ENCODE assay signal across 10 cellular contexts in genomic region chr6:28208180-28208659, GRCh38. TPM values are rescaled to one million over a fixed set of nuclear protein-coding genes. Genes with fewer than 3 reads are reported as not detected.
DNase-seq lines count a peak whose midpoint lies in the region; ATAC-seq, FAIRE-seq and TF ChIP-seq lines count a peak whose summit lies in the region.
"Had no signal": no experiment of that assay in that cellular context is flagged by ENCODE, and none has a peak within 500 bp of the region (broad histone marks: within the 10 kb centered on the region; RNA-seq: fewer than 3 reads in every experiment).

No MANE protein-coding gene starts in this region.

- no peak for TF ChIP-seq EP300 in A549 (IDR thresholded peaks at IDR 0.05)

- peaks cover 5% of the 10 kb centered on the region; the same call in 1 of the 3 replicates for H3K4me1 ChIP-seq in A549
- no peaks in the 10 kb centered on the region for H3K4me1 ChIP-seq in H9 (ENCODE audit: insufficient read depth, low read length)
- H3K4me1 ChIP-seq in mesodermal cell (ENCODE audit: control insufficient read depth, insufficient read depth, low read length, poor library complexity, severe bottlenecking), result no peaks in the 10 kb centered on the region
- no peaks in the 10 kb centered on the region for H3K4me1 ChIP-seq in pancreas
- peaks cover 0 to 27% of the 10 kb centered on the region in 2 donors for H3K4me1 ChIP-seq in left lung

- no peak for FAIRE-seq in A549 (lab: Jason Lieb, UNC)
- no peak for FAIRE-seq in pancreas (lab: Jason Lieb, UNC)
- FAIRE-seq: TTC549 had no signal

- no peaks in the 10 kb centered on the region for H3K79me2 ChIP-seq in H9 (ENCODE audit: insufficient read depth, low read length)

- TF ChIP-seq POLR2A in A549 (IDR thresholded peaks at IDR 0.05; ENCODE audit: low read length), result no peak

- peaks cover 21 to 33% of the 10 kb centered on the region in 2 experiments for H3K4me1 Mint-ChIP-seq in H9
- peaks cover 35% of the 10 kb centered on the region for H3K4me1 Mint-ChIP-seq in brain

- H3K27me3 ChIP-seq in H9 (ENCODE audit: insufficient read depth, low read length) (peaks cover 47% of the 10 kb centered on the region), pancreas (peaks cover 7 to 62% (median 30%) of the 10 kb centered on the region in 4 donors), left lung (peaks cover 89 to 99% of the 10 kb centered on the region in 2 donors)

- no peak for DNase-seq in A549 (ENCODE audit: low read depth in 1 of 2, low spot score in 1 of 2)
- peak; percentile 61 for DNase-seq in H9
- DNase-seq in pancreas, result no peak
- no peak for DNase-seq in D341Med (ENCODE audit: low spot score)
- no peak for DNase-seq in left lung
- DNase-seq: DMS79 treated with DMSO at 0.1 percent for 48 hours had no signal

- POLR2A ChIA-PET in A549 (lab: Yijun Ruan, JAX), result no interaction called here

- H3K23ac ChIP-seq in H9 (ENCODE audit: insufficient read length, low read depth, low read length), result no peak overlapping the region

- intact Hi-C loops in pancreas (cut with DNase I), result no loop called here
- intact Hi-C loops in left lung (cut with DNase I), result no loop called here

- TF ChIP-seq CTCF in A549 (IDR thresholded peaks at IDR 0.05), result no peak
- TF ChIP-seq CTCF in H9 (conservative IDR thresholded peaks at IDR 0.05), result no peak
- no peak for TF ChIP-seq CTCF in brain (conservative IDR thresholded peaks at IDR 0.05)
- no peak for TF ChIP-seq CTCF in pancreas (IDR thresholded peaks at IDR 0.05)
- TF ChIP-seq CTCF in left lung (IDR thresholded peaks at IDR 0.05), result no peak

- no peak overlapping the region for H4K91ac ChIP-seq in H9 (ENCODE audit: insufficient read length, low read depth, low read length)

- no peak overlapping the region for H4K8ac ChIP-seq in H9 (replicated peaks; ENCODE audit: insufficient read length, low read depth, low read length)

- H3K36me3 Mint-ChIP-seq in H9 (ENCODE audit: insufficient read depth in 1 of 3, low read depth in 3 of 3), result peaks cover 0 to 1% (median 0%) of the 10 kb centered on the region in 3 experiments; a peak in 1 of 7 replicates
- H3K36me3 Mint-ChIP-seq in brain, result no peaks in the 10 kb centered on the region

- peak overlapping the region; percentile 90 for H3K4me2 ChIP-seq in A549
- H3K4me2 ChIP-seq in H9 (ENCODE audit: insufficient read depth, insufficient read length, low read length), result peak overlapping the region; percentile 97

- H3K27ac ChIP-seq in A549 (no peak overlapping the region), H9 (ENCODE audit: insufficient read length, low read depth, low read length) (no peak overlapping the region), mesodermal cell (ENCODE audit: low read depth, low read length, severe bottlenecking) (no peak overlapping the region), pancreas (no peak overlapping the region), left lung (peak overlapping the region in 1 of 2 donors; percentile 7)

- CTCF ChIA-PET in A549 (lab: Yijun Ruan, JAX), result no interaction called here

- no peak overlapping the region for H2BK15ac ChIP-seq in H9 (ENCODE audit: low read depth, low read length)

- H3K27ac Mint-ChIP-seq in H9, result no peak overlapping the region
- H3K27ac Mint-ChIP-seq in brain, result no peak overlapping the region

- H3K9me3 Mint-ChIP-seq in H9, result peaks cover 0 to 7% of the 10 kb centered on the region in 2 experiments; a peak in 1 of 5 replicates
- peaks cover 12 to 33% (median 25%) of the 10 kb centered on the region in 5 experiments for H3K9me3 Mint-ChIP-seq in brain

- TF ChIP-seq RAD21 in A549 (conservative IDR thresholded peaks at IDR 0.05 in 1 of 2, IDR thresholded peaks at IDR 0.05 in 1 of 2), result no peak

- H3K27me3 Mint-ChIP-seq in H9 (ENCODE audit: low read depth) (peaks cover 97% of the 10 kb centered on the region), brain (peaks cover 96% of the 10 kb centered on the region)

- peak overlapping the region; percentile 76 to 96 for H3K4me3 Mint-ChIP-seq in H9
- peak overlapping the region; percentile 80 to 92 (median 88) for H3K4me3 Mint-ChIP-seq in brain

- H3K23me2 ChIP-seq in H9 (ENCODE audit: insufficient read length, low read depth, low read length, poor library complexity, severe bottlenecking), result peaks cover 6% of the 10 kb centered on the region

- 54% methylated on average over 20 of the region's 20 CpGs for WGBS in A549 (ENCODE audit: missing lambda C conversion rate)
- no CpG with 5 or more reads among the region's 20 CpGs for WGBS in H9 (ENCODE audit: extremely low coverage, insufficient read length, low lambda C conversion rate)
- WGBS in mesodermal cell (ENCODE audit: insufficient coverage in 2 of 2), 2 experiments, result 0% methylated on average over 9 to 16 of the region's 20 CpGs
- WGBS in pancreas, 2 donors, result 11 to 12% methylated on average over 20 of the region's 20 CpGs

- H3K9me3 ChIP-seq in A549 (no peaks in the 10 kb centered on the region), H9 (ENCODE audit: control insufficient read depth, low read depth, low read length) (no peaks in the 10 kb centered on the region), mesodermal cell (ENCODE audit: control insufficient read depth, low read length) (peaks cover 5% of the 10 kb centered on the region), pancreas (no peaks in the 10 kb centered on the region), left lung (peaks cover 0 to 6% of the 10 kb centered on the region in 2 donors)

- no peak overlapping the region for H2BK12ac ChIP-seq in H9 (ENCODE audit: insufficient read length, low read depth, low read length)

- H4K5ac ChIP-seq in H9 (ENCODE audit: insufficient read length, low read depth, low read length), result no peak overlapping the region

- H3K14ac ChIP-seq in H9 (ENCODE audit: insufficient read depth, low read length), result no peak overlapping the region

- no peak overlapping the region for H2AK5ac ChIP-seq in H9 (ENCODE audit: insufficient read length, low read length)

- H3K18ac ChIP-seq in H9 (ENCODE audit: insufficient read length, low read depth, low read length), result no peak overlapping the region

- H2AFZ ChIP-seq in H9 (ENCODE audit: low read length), result no peak overlapping the region

- no peak overlapping the region for H3K9ac ChIP-seq in H9 (ENCODE audit: extremely low read depth, insufficient read length, low read length)

- H3K79me1 ChIP-seq in H9 (ENCODE audit: insufficient read depth, low read depth, low read length, poor library complexity, severe bottlenecking), result no peaks in the 10 kb centered on the region

- H3K4me3 ChIP-seq in A549 (peak overlapping the region; percentile 49), mesodermal cell (ENCODE audit: extremely low read depth, insufficient read depth, low read length, poor library complexity, severe bottlenecking) (peak overlapping the region; percentile 45), pancreas (no peak overlapping the region), left lung (peak overlapping the region in 1 of 2 donors; percentile 27)

- no peak overlapping the region for H2BK5ac ChIP-seq in H9 (ENCODE audit: insufficient read length, low read length)

- H3K36me3 ChIP-seq in mesodermal cell (ENCODE audit: control insufficient read depth, insufficient read depth, low read length) (no peaks in the 10 kb centered on the region), pancreas (no peaks in the 10 kb centered on the region), left lung (no peaks in the 10 kb centered on the region)

- no peak overlapping the region for H3K56ac ChIP-seq in H9 (ENCODE audit: insufficient read length, low read depth, low read length)

- no peak overlapping the region for H2BK120ac ChIP-seq in H9 (ENCODE audit: low read depth, low read length, poor library complexity, severe bottlenecking)

- no peak overlapping the region for H2BK20ac ChIP-seq in H9 (ENCODE audit: low read depth, low read length, poor library complexity, severe bottlenecking)

- no peak overlapping the region for H3T11ph ChIP-seq in H9 (ENCODE audit: low read length)

- no peak overlapping the region for H3K4ac ChIP-seq in H9 (ENCODE audit: low read depth, low read length)

- peaks cover under 1% of the 10 kb centered on the region for H4K20me1 ChIP-seq in H9 (ENCODE audit: control insufficient read depth, insufficient read depth, insufficient read length)

- ATAC-seq in A549, result no peak
- ATAC-seq in pancreas, result no peak
- no peak for ATAC-seq in GM19467 (IDR thresholded peaks at IDR 0.05; ENCODE audit: unreplicated experiment)
- no peak for ATAC-seq in left lung

RNA-seq across cellular contexts. Expression of gene ZSCAN9, which starts 16.9 kb away (rescaled TPM):
- polyA plus RNA-seq in A549 (2011; rRNA removed), result 16.2 and 18.4 TPM in 2 replicates
- polyA plus RNA-seq in A549 (2012; cell fraction: cytosol; rRNA removed), result 4.3 and 4.9 TPM in 2 replicates
- polyA plus RNA-seq in A549 (2012; cell fraction: nucleus; rRNA removed), result 4.0 and 5.8 TPM in 2 replicates
- 7.2 to 8.1 TPM (median 7.7 TPM) in 3 replicates for polyA plus RNA-seq in A549 (2017; fragmentation: RNase III; extraction: RNeasy Plus Mini Kit Qiagen cat#74134 plus additional on column Dnase treatment)
- polyA minus RNA-seq in A549 (2011; rRNA and poly(A)+ RNA removed), result 11.5 and 15.3 TPM in 2 replicates
- 11.5 and 12.7 TPM in 2 replicates for total RNA-seq in H9 (2021)
- 23.9 TPM for polyA plus RNA-seq in brain (ENCODE audit: insufficient read depth, low read depth, low replicate concordance)
- 19.7 TPM for polyA plus RNA-seq in mesodermal cell (2013, experiment 1 of 2)
- polyA plus RNA-seq in mesodermal cell (2013, experiment 2 of 2), result 19.7 TPM
- total RNA-seq in pancreas, result 1 to 10 TPM; 3.5 to 8.5 (median 4.6) TPM
- polyA plus RNA-seq in pancreas, result 10 to 100 TPM in 1 of 2 donors, 1 to 10 TPM in 1; 7.9 to 15.0 TPM
- total RNA-seq in left lung, result 10 to 100 TPM; 10.6 to 12.3 TPM

RNA-seq across cellular contexts. Expression of gene ZKSCAN4, which starts 43.8 kb away (rescaled TPM):
- polyA plus RNA-seq in A549 (2011; rRNA removed), result 2.3 TPM in 2 replicates
- 0.81 and 1.0 TPM in 2 replicates for polyA plus RNA-seq in A549 (2012; cell fraction: cytosol; rRNA removed)
- polyA plus RNA-seq in A549 (2012; cell fraction: nucleus; rRNA removed), result 0.70 and 0.72 TPM in 2 replicates
- 1.7 to 2.1 TPM (median 1.8 TPM) in 3 replicates for polyA plus RNA-seq in A549 (2017; fragmentation: RNase III; extraction: RNeasy Plus Mini Kit Qiagen cat#74134 plus additional on column Dnase treatment)
- polyA minus RNA-seq in A549 (2011; rRNA and poly(A)+ RNA removed), result 1.7 and 1.9 TPM in 2 replicates
- 8.2 and 8.8 TPM in 2 replicates for total RNA-seq in H9 (2021)
- 5.3 TPM for polyA plus RNA-seq in brain (ENCODE audit: insufficient read depth, low read depth, low replicate concordance)
- 7.4 TPM for polyA plus RNA-seq in mesodermal cell (2013, experiment 1 of 2)
- polyA plus RNA-seq in mesodermal cell (2013, experiment 2 of 2), result 6.3 TPM
- 1 to 10 TPM; 1.4 to 3.4 (median 1.8) TPM for total RNA-seq in pancreas
- 1 to 10 TPM; 2.0 to 2.6 TPM for polyA plus RNA-seq in pancreas
- total RNA-seq in left lung, result 1 to 10 TPM; 4.9 to 5.4 TPM

RNA-seq across cellular contexts. Expression of gene NKAPL, which starts 50.9 kb away (rescaled TPM):
- polyA plus RNA-seq in A549 (2011; rRNA removed), result not detected in 2 replicates
- polyA plus RNA-seq in A549 (2012; cell fraction: cytosol; rRNA removed), result not detected in 2 replicates
- not detected in 2 replicates for polyA plus RNA-seq in A549 (2012; cell fraction: nucleus; rRNA removed)
- not detected in 3 replicates for polyA plus RNA-seq in A549 (2017; fragmentation: RNase III; extraction: RNeasy Plus Mini Kit Qiagen cat#74134 plus additional on column Dnase treatment)
- not detected in 2 replicates for polyA minus RNA-seq in A549 (2011; rRNA and poly(A)+ RNA removed)
- 0.13 TPM in 1 of 2 replicates, not detected in the other for total RNA-seq in H9 (2021)
- polyA plus RNA-seq in brain (ENCODE audit: insufficient read depth, low read depth, low replicate concordance), result 1.1 TPM
- polyA plus RNA-seq in mesodermal cell (2013, experiment 1 of 2), result not detected
- not detected for polyA plus RNA-seq in mesodermal cell (2013, experiment 2 of 2)
- under 1 TPM; 0.28 to 0.81 (median 0.51) TPM for total RNA-seq in pancreas
- polyA plus RNA-seq in pancreas, result 1 to 10 TPM in 1 of 2 donors, under 1 TPM in 1; 0.80 to 1.5 TPM
- total RNA-seq in left lung, result 1 to 10 TPM; 1.0 to 1.5 TPM

RNA-seq across cellular contexts. Expression of gene ZSCAN26, which starts 58.7 kb away (rescaled TPM):
- polyA plus RNA-seq in A549 (2011; rRNA removed) (10.1 and 11.2 TPM in 2 replicates), A549 (2017; fragmentation: RNase III; extraction: RNeasy Plus Mini Kit Qiagen cat#74134 plus additional on column Dnase treatment) (5.0 to 6.2 TPM (median 5.9 TPM) in 3 replicates), brain (ENCODE audit: insufficient read depth, low read depth, low replicate concordance) (10.5 TPM), pancreas (10 to 100 TPM in 1 of 2 donors, 1 to 10 TPM in 1; 6.8 to 11.7 TPM)
- polyA plus RNA-seq in A549 (2012; cell fraction: cytosol; rRNA removed), result 2.1 and 2.9 TPM in 2 replicates
- 3.3 and 4.0 TPM in 2 replicates for polyA plus RNA-seq in A549 (2012; cell fraction: nucleus; rRNA removed)
- polyA minus RNA-seq in A549 (2011; rRNA and poly(A)+ RNA removed), result 7.8 and 9.8 TPM in 2 replicates
- total RNA-seq in H9 (2021) (9.0 TPM in 2 replicates), pancreas (1 to 10 TPM; 3.6 to 7.6 (median 5.9) TPM), left lung (1 to 10 TPM; 9.6 to 9.9 TPM)
- 18.2 TPM for polyA plus RNA-seq in mesodermal cell (2013, experiment 1 of 2)
- polyA plus RNA-seq in mesodermal cell (2013, experiment 2 of 2), result 16.8 TPM

Comparison
In these comparisons a context has a peak if more than half of its experiments do, and no peak if none do; other contexts are left out.
1. H3K4me3 ChIP-seq: peak in A549 (single experiment) and mesodermal cell (single experiment); none in pancreas (0 of 4).